Comparison of ENCODE assay signal across 1 cellular context in genomic region chr3:143183668-143183970, GRCh38.
TF ChIP-seq lines count a peak whose summit lies in the region.

No MANE protein-coding gene starts in this region.

TF ChIP-seq in K562, 482 proteins besides CTCF, POLR2A, EP300 and RAD21 (continued from another document):
- TF ChIP-seq E2F8 (IDR thresholded peaks at IDR 0.05; ENCODE audit: low read depth, partially characterized antibody) (no peak), SNIP1 (IDR thresholded peaks at IDR 0.05; ENCODE audit: low read depth) (peak; percentile 68; the same call in 1 of the 2 replicates)
